8 cellular contexts compared by ENCODE assay signal in genomic region chr18:62436636-62437519, GRCh38.
DNase-seq lines count a peak whose midpoint lies in the region; ATAC-seq and TF ChIP-seq lines count a peak whose summit lies in the region.

No MANE protein-coding gene starts in this region.

- peak; percentile 41 for DNase-seq in NCI-H460 (ENCODE audit: extremely low read depth, low read depth)
- DNase-seq in occipital lobe (lab: John Stamatoyannopoulos, UW): peak; percentile 27
- no peak for DNase-seq in GM13976 (ENCODE audit: low spot score)
- DNase-seq in stimulated activated CD4-positive, alpha-beta T cell treated with anti-CD3 and anti-CD28 coated beads, Interleukin-2, amount 100 ng/mL, for 24 hours: no peak
- DNase-seq in stimulated activated CD4-positive, alpha-beta T cell treated with anti-CD3 and anti-CD28 coated beads, Interleukin-4, amount 100 ng/mL, for 1 hour: no peak

- H3K4me1 ChIP-seq in BLaER1: peaks cover 26% of the 10 kb centered on the region
- H3K4me1 ChIP-seq in esophagus (ENCODE audit: control insufficient read depth in 2 of 2, insufficient read depth in 2 of 2, low read length in 1 of 2): peaks cover 2 to 13% of the 10 kb centered on the region in 2 donors

- H4K20me1 ChIP-seq in BLaER1: no peaks in the 10 kb centered on the region

- H3K27ac ChIP-seq in BLaER1 (peak overlapping the region; percentile 19; the same call in 1 of the 2 replicates), esophagus (ENCODE audit: low read depth in 2 of 2, low read length in 1 of 2) (peak overlapping the region; percentile 57 to 65)

- H3K36me3 ChIP-seq in BLaER1 (no peaks in the 10 kb centered on the region), esophagus (ENCODE audit: control insufficient read depth in 2 of 2, insufficient read depth in 2 of 2, low read length in 1 of 2) (no peaks in the 10 kb centered on the region)

- no peaks in the 10 kb centered on the region for H3K27me3 ChIP-seq in BLaER1
- no peaks in the 10 kb centered on the region for H3K27me3 ChIP-seq in esophagus (ENCODE audit: control insufficient read depth in 1 of 2, insufficient read depth in 2 of 2, low read length in 2 of 2)

- no peak for TF ChIP-seq CTCF in GM13976 (IDR thresholded peaks at IDR 0.05; ENCODE audit: borderline replicate concordance, control extremely low read depth, extremely low read depth, insufficient read depth, missing control alignments)

- H3K4me3 ChIP-seq in BLaER1: peak overlapping the region; percentile 26; the same call in 1 of the 2 replicates
- H3K4me3 ChIP-seq in esophagus (ENCODE audit: low read depth in 1 of 2, low read length in 2 of 2): no peak overlapping the region

- H3K9me3 ChIP-seq in BLaER1: no peaks in the 10 kb centered on the region
- H3K9me3 ChIP-seq in esophagus (ENCODE audit: control insufficient read depth in 2 of 2, insufficient read depth in 1 of 2, low read depth in 1 of 2, low read length in 1 of 2): no peaks in the 10 kb centered on the region

- H3K9ac ChIP-seq in BLaER1: peak overlapping the region; percentile 39; the same call in 1 of the 2 replicates

- in situ Hi-C loops in GM13976 (cut with MboI; ENCODE audit: low sequenced_read_pairs, unreplicated experiment): loop anchor here (25.0 kb wide), 2 partner anchors 250 to 550 kb away; partner anchors contain the start of genes PIGN and RELCH

- 51 to 52% methylated on average over 10 of the region's 10 CpGs for WGBS in esophagus, 2 donors

- peak overlapping the region; percentile 81 for H3K4me2 ChIP-seq in BLaER1

- ATAC-seq in GM19023 (IDR thresholded peaks at IDR 0.05; ENCODE audit: unreplicated experiment): no peak

Comparison
In these comparisons a context has a peak if more than half of its experiments do, and no peak if none do; other contexts are left out.
1. DNase-seq: peak in NCI-H460 (single experiment) and occipital lobe (single experiment); none in GM13976 (single experiment), stimulated activated CD4-positive, alpha-beta T cell treated with anti-CD3 and anti-CD28 coated beads, Interleukin-2, amount 100 ng/mL, for 24 hours (0 of 2) and stimulated activated CD4-positive, alpha-beta T cell treated with anti-CD3 and anti-CD28 coated beads, Interleukin-4, amount 100 ng/mL, for 1 hour (single experiment).